Comparison of ENCODE assay signal across 26 cellular contexts in genomic region chr6:153698637-153699036, GRCh38.
"Had no signal": no experiment of that assay in that cellular context is flagged by ENCODE, and none has a peak within 500 bp of the region (broad histone marks: within the 10 kb centered on the region; RNA-seq: fewer than 3 reads in every experiment).

No MANE protein-coding gene starts in this region.

- H3K27ac ChIP-seq: Peyer's patch, RWPE1 had no signal

- H3K4me3 ChIP-seq: Peyer's patch had no signal

- H3K36me3 ChIP-seq: Peyer's patch had no signal

- ATAC-seq: activated CD4-positive, alpha-beta T cell treated with anti-CD3 and anti-CD28 coated beads for 36 hours; activated naive CD8-positive, alpha-beta T cell treated with anti-CD3 and anti-CD28 coated beads, Interleukin-2, amount 50 U/mL, for 24 hours had no signal

- DNase-seq: activated CD4-positive, alpha-beta memory T cell treated with anti-CD3 and anti-CD28 coated beads for 36 hours; activated CD4-positive, alpha-beta T cell treated with anti-CD3 and anti-CD28 coated beads for 36 hours; activated CD4-positive, alpha-beta T cell treated with anti-CD3 and anti-CD28 coated beads, Interleukin-2, amount 50 U/mL, for 1 hour; activated CD8-positive, alpha-beta memory T cell treated with anti-CD3 and anti-CD28 coated beads, Interleukin-2, amount 50 U/mL, for 4 hours; activated effector memory CD4-positive, alpha-beta T cell treated with Interleukin-2 at 50 U/mL for 16 hours; activated naive CD4-positive, alpha-beta T cell treated with anti-CD3 and anti-CD28 coated beads, Interleukin-2, amount 10 ng/mL, durations not matched to agents 7 days and 5 days; activated naive CD8-positive, alpha-beta T cell treated with anti-CD3 and anti-CD28 coated beads, Interleukin-2, amount 50 U/mL, for 24 hours; activated T-cell treated with anti-CD3 and anti-CD28 coated beads for 4 hours; activated T-cell treated with anti-CD3 and anti-CD28 coated beads, Interleukin-2, amount 50 U/mL, for 48 hours; anterior cingulate cortex; central memory CD4-positive, alpha-beta T cell; Kasumi-1; KG1; MM.1S; MV-4-11; NCI-H1092; NCI-H146; NCI-H187; NCI-H2029 treated with DMSO at 0.1 percent for 48 hours; NCI-H345; NCI-H524 treated with DMSO at 0.1 percent for 48 hours; Peyer's patch; Right ventricle myocardium superior; SW 1271; T1000 had no signal

- H3K9me3 ChIP-seq: Peyer's patch had no signal
